8 cellular contexts compared by ENCODE assay signal in genomic region chr13:114226699-114227323, GRCh38. TPM values are rescaled to one million over a fixed set of nuclear protein-coding genes. Genes with fewer than 3 reads are reported as not detected.
A peak's percentile ranks its signal among the peaks of the same experiment; 100 is the strongest.
DNase-seq lines count a peak whose midpoint lies in the region; ATAC-seq and TF ChIP-seq lines count a peak whose summit lies in the region.

No MANE protein-coding gene starts in this region.

- no peaks in the 10 kb centered on the region for H3K36me3 ChIP-seq in lower lobe of right lung

- intact Hi-C loops in lower lobe of right lung (cut with DNase I) = loop anchor here (5.0 kb wide), 1 partner anchor 275 kb away; no protein-coding TSS in a partner anchor

- no peaks in the 10 kb centered on the region for H3K9me3 ChIP-seq in lower lobe of right lung

- peak; percentile 88 for TF ChIP-seq CTCF in lower lobe of right lung (IDR thresholded peaks at IDR 0.05)

- peak; percentile 76 for ATAC-seq in GM18907 (IDR thresholded peaks at IDR 0.05; ENCODE audit: unreplicated experiment)
- ATAC-seq in HG03432 (IDR thresholded peaks at IDR 0.05; ENCODE audit: unreplicated experiment) = peak; percentile 82
- peak; percentile 91 to 93 for ATAC-seq in lower lobe of right lung

- H3K4me1 ChIP-seq in lower lobe of right lung = peaks cover 21% of the 10 kb centered on the region

- no peak overlapping the region for H3K4me3 ChIP-seq in lower lobe of right lung

- H3K27ac ChIP-seq in lower lobe of right lung = no peak overlapping the region

- peaks cover 11% of the 10 kb centered on the region for H3K27me3 ChIP-seq in lower lobe of right lung (ENCODE audit: low read depth)

- DNase-seq in AG20443 (ENCODE audit: low spot score) (peak; percentile 90), NCI-H526 treated with DMSO at 0.1 percent for 48 hours (lab: John Stamatoyannopoulos, UW) (peak; percentile 79), dedifferentiated amniotic fluid mesenchymal stem cell (ENCODE audit: extremely low spot score) (peak; percentile 86), lower lobe of right lung (peak; percentile 86)
- DNase-seq in activated CD4-positive, alpha-beta T cell treated with anti-CD3 and anti-CD28 coated beads, Interleukin-2, amount 50 U/mL, for 24 hours (ENCODE audit: low read depth in 1 of 2, low spot score in 1 of 2) = peak; percentile 81 to 82
- DNase-seq in stimulated activated CD8-positive, alpha-beta memory T cell treated with anti-CD3 and anti-CD28 coated beads, Interleukin-12 subunit alpha, Interleukin-12 subunit beta, amount 100 ng/mL, for 1 hour (ENCODE audit: low read depth) = peak; percentile 76

RNA-seq across cellular contexts. Expression of gene CDC16, which starts 7.9 kb away (rescaled TPM):
- 66.5 TPM for total RNA-seq in lower lobe of right lung

RNA-seq across cellular contexts. Expression of gene CFAP97D2, which starts 47.8 kb away (rescaled TPM):
- 1.8 TPM for total RNA-seq in lower lobe of right lung

RNA-seq across cellular contexts. Expression of gene UPF3A, which starts 54.6 kb away (rescaled TPM):
- total RNA-seq in lower lobe of right lung = 38.9 TPM
